ENCODE assay signal across 13 cellular contexts in genomic region chr10:104036518-104037260, GRCh38. TPM values are rescaled to one million over a fixed set of nuclear protein-coding genes. Genes with fewer than 3 reads are reported as not detected.
"Had no signal": no experiment of that assay in that cellular context is flagged by ENCODE, and none has a peak within 500 bp of the region (broad histone marks: within the 10 kb centered on the region; RNA-seq: fewer than 3 reads in every experiment).

No MANE protein-coding gene starts in this region.

- FAIRE-seq: astrocyte, frontal cortex, pancreas, TTC549 had no signal

- H3K9me3 Mint-ChIP-seq: activated naive CD4-positive, alpha-beta T cell treated with anti-CD3 and anti-CD28 coated beads for 36 hours; activated T-helper 17 cell treated with anti-CD3 and anti-CD28 coated beads, Interleukin-2, amount 50 U/mL, for 72 hours; neural progenitor cell; T-helper 1 cell treated with Interleukin-12 subunit alpha and Interleukin-12 subunit beta and Interleukin-4 antibody, amounts not matched to agents 30 μg/mL and 1 μg/mL, for 36 hours had no signal

- H3K4me2 ChIP-seq: neural progenitor cell had no signal

- H3K27me3 Mint-ChIP-seq: activated T-helper 17 cell treated with anti-CD3 and anti-CD28 coated beads, Interleukin-2, amount 50 U/mL, for 72 hours had no signal

- H3K9me3 ChIP-seq: heart right ventricle, pancreas had no signal

- H3K27me3 ChIP-seq: dorsolateral prefrontal cortex, heart right ventricle, neural progenitor cell, pancreas had no signal

- H3K4me3 Mint-ChIP-seq: activated naive CD4-positive, alpha-beta T cell treated with anti-CD3 and anti-CD28 coated beads for 36 hours; activated T-helper 17 cell treated with anti-CD3 and anti-CD28 coated beads, Interleukin-2, amount 50 U/mL, for 72 hours; neural progenitor cell; T-helper 1 cell treated with Interleukin-12 subunit alpha and Interleukin-12 subunit beta and Interleukin-4 antibody, amounts not matched to agents 30 μg/mL and 1 μg/mL, for 36 hours had no signal

- H3K4me1 ChIP-seq: pancreas had no signal

- H3K4me1 Mint-ChIP-seq: activated T-helper 17 cell treated with anti-CD3 and anti-CD28 coated beads, Interleukin-2, amount 50 U/mL, for 72 hours had no signal

- H3K27ac ChIP-seq: dorsolateral prefrontal cortex, heart right ventricle, neural progenitor cell, pancreas had no signal

- H3K36me3 ChIP-seq: neural progenitor cell, pancreas had no signal

- H3K4me3 ChIP-seq: dorsolateral prefrontal cortex, heart right ventricle, neural progenitor cell, pancreas had no signal

- DNase-seq: activated CD4-positive, alpha-beta T cell treated with anti-CD3 and anti-CD28 coated beads, Interleukin-2, amount 50 U/mL, for 4 hours; activated naive CD4-positive, alpha-beta T cell treated with anti-CD3 and anti-CD28 coated beads for 36 hours; dorsolateral prefrontal cortex; heart right ventricle; stimulated activated CD4-positive, alpha-beta T cell treated with anti-CD3 and anti-CD28 coated beads, Interleukin-15, amount 100 ng/mL, for 24 hours; stimulated activated CD4-positive, alpha-beta T cell treated with anti-CD3 and anti-CD28 coated beads, Interleukin-4, amount 100 ng/mL, for 24 hours had no signal

- H3K27ac Mint-ChIP-seq: activated naive CD4-positive, alpha-beta T cell treated with anti-CD3 and anti-CD28 coated beads for 36 hours; activated T-helper 17 cell treated with anti-CD3 and anti-CD28 coated beads, Interleukin-2, amount 50 U/mL, for 72 hours; neural progenitor cell; T-helper 1 cell treated with Interleukin-12 subunit alpha and Interleukin-12 subunit beta and Interleukin-4 antibody, amounts not matched to agents 30 μg/mL and 1 μg/mL, for 36 hours had no signal

- ATAC-seq: activated T-helper 17 cell treated with anti-CD3 and anti-CD28 coated beads, Interleukin-2, amount 50 U/mL, for 72 hours had no signal

RNA-seq across cellular contexts. Expression of gene COL17A1, which starts 49.0 kb away (rescaled TPM):
- total RNA-seq: activated naive CD4-positive, alpha-beta T cell treated with anti-CD3 and anti-CD28 coated beads for 36 hours; activated T-helper 17 cell treated with anti-CD3 and anti-CD28 coated beads, Interleukin-2, amount 50 U/mL, for 72 hours had no signal
